In the genomic region with DNA sequence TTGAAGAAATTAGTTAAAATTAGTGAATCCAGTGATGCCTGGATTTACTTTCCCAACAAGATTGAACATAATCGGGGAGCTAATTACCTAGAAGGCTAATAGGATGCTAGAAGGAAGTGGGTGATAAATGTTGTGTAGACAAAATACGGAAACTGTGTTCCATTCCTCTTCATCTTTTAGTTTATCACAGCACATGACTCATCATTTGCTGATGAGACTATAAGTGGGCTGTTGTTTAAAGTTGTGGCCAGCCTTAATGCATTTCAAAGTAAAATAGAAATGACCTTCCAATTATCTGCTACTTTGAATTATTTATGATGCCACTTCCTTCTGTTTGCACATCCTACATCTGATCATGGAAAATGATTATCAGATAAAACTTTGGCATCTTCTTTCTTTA, we compare ENCODE assay signal across 23 cellular contexts.
"Had no signal": no experiment of that assay in that cellular context is flagged by ENCODE, and none has a peak within 500 bp of the region (broad histone marks: within the 10 kb centered on the region; RNA-seq: fewer than 3 reads in every experiment).

No MANE protein-coding gene starts in this region.

- H3K9me3 ChIP-seq: ascending aorta, breast epithelium, gastroesophageal sphincter, thoracic aorta, upper lobe of left lung had no signal

- H3K27me3 ChIP-seq: ascending aorta, breast epithelium, gastroesophageal sphincter, heart right ventricle, neural progenitor cell, upper lobe of left lung had no signal

- H2AFZ ChIP-seq: neural progenitor cell had no signal

- ATAC-seq: activated naive CD8-positive, alpha-beta T cell treated with anti-CD3 and anti-CD28 coated beads, Interleukin-2, amount 50 U/mL, for 24 hours; gastroesophageal sphincter; heart right ventricle; left cardiac atrium; naive thymus-derived CD4-positive, alpha-beta T cell had no signal

- H3K4me1 ChIP-seq: ascending aorta, breast epithelium, gastroesophageal sphincter, neural progenitor cell had no signal

- DNase-seq: activated CD4-positive, alpha-beta T cell treated with anti-CD3 and anti-CD28 coated beads, Interleukin-2, amount 50 U/mL, for 1 hour; activated CD4-positive, CD25-positive, alpha-beta regulatory T cell treated with anti-CD3 and anti-CD28 coated beads, Interleukin-2, amount 50 U/mL, for 72 hours; activated CD8-positive, alpha-beta memory T cell treated with anti-CD3 and anti-CD28 coated beads for 24 hours; activated CD8-positive, alpha-beta memory T cell treated with anti-CD3 and anti-CD28 coated beads, Interleukin-2, amount 50 U/mL, for 48 hours; activated effector memory CD4-positive, alpha-beta T cell treated with Interleukin-2 at 50 U/mL for 16 hours; activated naive CD4-positive, alpha-beta T cell treated with anti-CD3 and anti-CD28 coated beads, Interleukin-2, amount 10 ng/mL, durations not matched to agents 7 days and 5 days; activated naive CD8-positive, alpha-beta T cell treated with anti-CD3 and anti-CD28 coated beads, Interleukin-2, amount 50 U/mL, for 24 hours; activated T-cell treated with anti-CD3 and anti-CD28 coated beads, Interleukin-2, amount 50 U/mL, for 48 hours; erythroblast; heart right ventricle; left cardiac atrium; mesendoderm; naive thymus-derived CD4-positive, alpha-beta T cell; stimulated activated naive B cell treated with anti-CD40 and anti-IgM and Interleukin-4, amounts not matched to agents 10 μg/mL and 1 μg/mL and 100 μg/mL, for 72 hours; upper lobe of left lung had no signal

- FAIRE-seq: islet of Langerhans had no signal

- H3K9ac ChIP-seq: neural progenitor cell had no signal

- H3K27ac ChIP-seq: ascending aorta, breast epithelium, coronary artery, gastroesophageal sphincter, heart right ventricle, neural progenitor cell, thoracic aorta, upper lobe of left lung, VCaP had no signal

- H3K4me2 ChIP-seq: neural progenitor cell had no signal

- H3K36me3 ChIP-seq: ascending aorta, breast epithelium, gastroesophageal sphincter, heart right ventricle, neural progenitor cell, thoracic aorta had no signal

- H3K4me3 ChIP-seq: ascending aorta, breast epithelium, coronary artery, gastroesophageal sphincter, heart right ventricle, neural progenitor cell, thoracic aorta, upper lobe of left lung had no signal
